32 cellular contexts compared by ENCODE assay signal in the genomic region with DNA sequence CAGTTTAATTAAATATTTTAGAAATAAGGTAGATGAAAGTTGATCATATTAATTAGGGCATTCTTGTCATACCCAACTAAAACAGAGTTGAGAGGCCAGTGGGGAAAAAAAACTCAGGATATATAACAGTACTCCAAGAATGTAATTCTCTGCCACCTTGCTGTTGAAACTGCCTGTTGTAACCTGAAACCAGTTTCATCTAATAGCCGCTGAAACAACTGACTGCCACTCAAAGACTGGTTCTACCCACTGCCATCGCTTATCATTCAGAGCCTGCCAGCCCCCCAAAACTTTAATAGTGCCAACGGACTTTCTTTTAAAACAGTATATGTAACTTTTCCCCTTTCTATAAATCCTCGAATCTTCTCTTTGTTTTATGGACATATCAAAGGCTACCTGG. TPM values are rescaled to one million over a fixed set of nuclear protein-coding genes. Genes with fewer than 3 reads are reported as not detected.
DNase-seq lines count a peak whose midpoint lies in the region; ATAC-seq and TF ChIP-seq lines count a peak whose summit lies in the region.
"Had no signal": no experiment of that assay in that cellular context is flagged by ENCODE, and none has a peak within 500 bp of the region (broad histone marks: within the 10 kb centered on the region; RNA-seq: fewer than 3 reads in every experiment).

No MANE protein-coding gene starts in this region.

- H2BK5ac ChIP-seq in mesendoderm (ENCODE audit: low read length), result no peak overlapping the region

- H2BK15ac ChIP-seq in mesendoderm (replicated peaks; ENCODE audit: low read depth), result no peak overlapping the region

- H3K27me3 Mint-ChIP-seq in WTC11 (ENCODE audit: low read depth), result no peaks in the 10 kb centered on the region
- no peaks in the 10 kb centered on the region for H3K27me3 Mint-ChIP-seq in activated naive CD4-positive, alpha-beta T cell treated with anti-CD3 and anti-CD28 coated beads for 36 hours (ENCODE audit: low read depth)
- H3K27me3 Mint-ChIP-seq: central memory CD8-positive, alpha-beta T cell had no signal

- no peak overlapping the region for H3K18ac ChIP-seq in mesendoderm (ENCODE audit: low read length)

- H3K9ac ChIP-seq in mesendoderm (ENCODE audit: low read length), result no peak overlapping the region
- H3K9ac ChIP-seq: BLaER1 treated with 17β-estradiol and CSF1 and Interleukin-3, amounts not matched to agents 10 nM and 100 nM; parathyroid adenoma had no signal

- no peaks in the 10 kb centered on the region for H3K79me1 ChIP-seq in mesendoderm (ENCODE audit: low read length)

- no peaks in the 10 kb centered on the region for H3K9me3 Mint-ChIP-seq in WTC11
- no peaks in the 10 kb centered on the region for H3K9me3 Mint-ChIP-seq in activated naive CD4-positive, alpha-beta T cell treated with anti-CD3 and anti-CD28 coated beads for 36 hours
- H3K9me3 Mint-ChIP-seq: central memory CD8-positive, alpha-beta T cell; T-helper 1 cell treated with Interleukin-12 subunit alpha and Interleukin-12 subunit beta and Interleukin-4 antibody, amounts not matched to agents 30 μg/mL and 1 μg/mL, for 36 hours had no signal

- no peak overlapping the region for H4K5ac ChIP-seq in mesendoderm (ENCODE audit: low read length)

- no peak overlapping the region for H3K4me3 Mint-ChIP-seq in WTC11
- no peak overlapping the region for H3K4me3 Mint-ChIP-seq in activated naive CD4-positive, alpha-beta T cell treated with anti-CD3 and anti-CD28 coated beads for 36 hours
- H3K4me3 Mint-ChIP-seq: activated T-cell treated with anti-CD3 and anti-CD28 coated beads, Interleukin-2, amount 50 U/mL, for 4 hours; central memory CD8-positive, alpha-beta T cell; immature natural killer cell; T-helper 1 cell treated with Interleukin-12 subunit alpha and Interleukin-12 subunit beta and Interleukin-4 antibody, amounts not matched to agents 30 μg/mL and 1 μg/mL, for 36 hours had no signal

- no peak overlapping the region for H3K4me2 ChIP-seq in mesendoderm (ENCODE audit: low read length)
- H3K4me2 ChIP-seq: BLaER1 treated with 17β-estradiol and CSF1 and Interleukin-3, amounts not matched to agents 10 nM and 100 nM; smooth muscle cell had no signal

- H3K27ac Mint-ChIP-seq in WTC11, result no peak overlapping the region
- no peak overlapping the region for H3K27ac Mint-ChIP-seq in activated naive CD4-positive, alpha-beta T cell treated with anti-CD3 and anti-CD28 coated beads for 36 hours
- H3K27ac Mint-ChIP-seq: immature natural killer cell; T-helper 1 cell treated with Interleukin-12 subunit alpha and Interleukin-12 subunit beta and Interleukin-4 antibody, amounts not matched to agents 30 μg/mL and 1 μg/mL, for 36 hours had no signal

- WGBS in mesendoderm (ENCODE audit: extremely low coverage, insufficient coverage, low lambda C conversion rate), result no CpG with 5 or more reads among the region's 4 CpGs

- POLR2A ChIA-PET in WTC11 (lab: Charles Lee), result no interaction called here

- H3K4me1 Mint-ChIP-seq in WTC11, result peaks cover 4% of the 10 kb centered on the region; the same call in 1 of the 2 replicates
- H3K4me1 Mint-ChIP-seq in activated naive CD4-positive, alpha-beta T cell treated with anti-CD3 and anti-CD28 coated beads for 36 hours (ENCODE audit: low read depth), result no peaks in the 10 kb centered on the region
- H3K4me1 Mint-ChIP-seq: central memory CD8-positive, alpha-beta T cell; immature natural killer cell had no signal

- no peak overlapping the region for H3K56ac ChIP-seq in mesendoderm (ENCODE audit: low read length)

- no peaks in the 10 kb centered on the region for H3K79me2 ChIP-seq in mesendoderm (ENCODE audit: control insufficient read depth, insufficient read depth, low read length)
- H3K79me2 ChIP-seq: parathyroid adenoma had no signal

- no peak overlapping the region for H3K27ac ChIP-seq in mesendoderm (ENCODE audit: low read depth, low read length)
- H3K27ac ChIP-seq: 22Rv1; adrenal gland; BLaER1 treated with 17β-estradiol and CSF1 and Interleukin-3, amounts not matched to agents 10 nM and 100 nM; parathyroid adenoma; SK-N-MC; testis had no signal

- H2BK120ac ChIP-seq in mesendoderm (ENCODE audit: low read depth, low read length), result no peak overlapping the region

- H4K8ac ChIP-seq in mesendoderm (ENCODE audit: low read depth, low read length), result no peak overlapping the region

- peak; percentile 78 for ATAC-seq in WTC11
- ATAC-seq in HG02571 (IDR thresholded peaks at IDR 0.05; ENCODE audit: unreplicated experiment), result no peak
- ATAC-seq: activated T-cell treated with anti-CD3 and anti-CD28 coated beads, Interleukin-2, amount 50 U/mL, for 4 hours; left colon; PC-3; stimulated activated naive CD8-positive, alpha-beta T cell treated with anti-CD3 and anti-CD28 coated beads, Interleukin-15, Interleukin-2, amounts not matched to agents 100 U/mL and 50 U/mL, for 24 hours had no signal

- H3K4me1 ChIP-seq in mesendoderm (ENCODE audit: control insufficient read depth, low read depth, low read length), result no peaks in the 10 kb centered on the region
- H3K4me1 ChIP-seq: adrenal gland; BLaER1 treated with 17β-estradiol and CSF1 and Interleukin-3, amounts not matched to agents 10 nM and 100 nM; parathyroid adenoma; testis had no signal

- no peak overlapping the region for H3K23ac ChIP-seq in mesendoderm (ENCODE audit: low read length)

- TF ChIP-seq CTCF in WTC11 (IDR thresholded peaks at IDR 0.05), result no peak

- CTCF ChIA-PET in WTC11 (lab: Charles Lee), result no interaction called here
- CTCF ChIA-PET in activated naive CD4-positive, alpha-beta T cell treated with anti-CD3 and anti-CD28 coated beads for 36 hours (lab: Charles Lee), result no interaction called here

- H3K27me3 ChIP-seq in mesendoderm (ENCODE audit: insufficient read depth, low read length, poor library complexity), result no peaks in the 10 kb centered on the region
- H3K27me3 ChIP-seq: adrenal gland; BLaER1 treated with 17β-estradiol and CSF1 and Interleukin-3, amounts not matched to agents 10 nM and 100 nM; testis had no signal

- H3K36me3 Mint-ChIP-seq in WTC11, result no peaks in the 10 kb centered on the region
- no peaks in the 10 kb centered on the region for H3K36me3 Mint-ChIP-seq in activated naive CD4-positive, alpha-beta T cell treated with anti-CD3 and anti-CD28 coated beads for 36 hours (ENCODE audit: low read depth)
- H3K36me3 Mint-ChIP-seq: immature natural killer cell had no signal

- H3K36me3 ChIP-seq in mesendoderm (ENCODE audit: control insufficient read depth, insufficient read depth, low read length), result no peaks in the 10 kb centered on the region
- H3K36me3 ChIP-seq: adrenal gland; BLaER1 treated with 17β-estradiol and CSF1 and Interleukin-3, amounts not matched to agents 10 nM and 100 nM had no signal

- no peak overlapping the region for H3K4ac ChIP-seq in mesendoderm (ENCODE audit: low read depth, low read length)

- H3K4me3 ChIP-seq in mesendoderm (ENCODE audit: low read length), result no peak overlapping the region
- H3K4me3 ChIP-seq: adrenal gland; BLaER1 treated with 17β-estradiol and CSF1 and Interleukin-3, amounts not matched to agents 10 nM and 100 nM; SK-N-MC; smooth muscle cell; testis had no signal

- no peak overlapping the region for H2AK5ac ChIP-seq in mesendoderm (ENCODE audit: low read length)

- intact Hi-C loops in activated naive CD4-positive, alpha-beta T cell treated with anti-CD3 and anti-CD28 coated beads for 36 hours (cut with micrococcal nuclease), result no loop called here

- peak; percentile 5 for DNase-seq in DMS 273 (lab: John Stamatoyannopoulos, UW; ENCODE audit: unreplicated experiment)
- DNase-seq in DMS 273 treated with DMSO at 0.1 percent for 48 hours (lab: John Stamatoyannopoulos, UW), result no peak
- peak; percentile 8 for DNase-seq in NCI-H2029 treated with DMSO at 0.1 percent for 48 hours (lab: John Stamatoyannopoulos, UW)
- no peak for DNase-seq in WTC11 (ENCODE audit: low spot score)
- peak; percentile 26 for DNase-seq in mesendoderm
- no peak for DNase-seq in stimulated activated CD4-positive, alpha-beta T cell treated with anti-CD3 and anti-CD28 coated beads, Interleukin-4, amount 100 ng/mL, for 4 hours
- DNase-seq in activated naive CD4-positive, alpha-beta T cell treated with anti-CD3 and anti-CD28 coated beads for 36 hours, result no peak
- DNase-seq: activated T-cell treated with anti-CD3 and anti-CD28 coated beads, Interleukin-2, amount 50 U/mL, for 4 hours; adrenal gland; dermis blood vessel endothelial cell; DMS79; foreskin melanocyte; GDM1; immature natural killer cell; IMR-90; left colon; NCI-H1048; NCI-H1930; NCI-H446 treated with DMSO at 0.1 percent for 48 hours; NK-92 treated with Interleukin-12 subunit alpha and Interleukin-12 subunit beta, amount 100 ng/mL, for 24 hours; PC-3; stimulated activated CD4-positive, alpha-beta T cell treated with anti-CD3 and anti-CD28 coated beads, Interleukin-1b, Interleukin-23, amount 100 ng/mL, for 48 hours; stimulated activated naive CD8-positive, alpha-beta T cell treated with anti-CD3 and anti-CD28 coated beads, Interleukin-15, Interleukin-2, amounts not matched to agents 100 U/mL and 50 U/mL, for 24 hours; testis had no signal

TF ChIP-seq in WTC11, 78 proteins besides CTCF, POLR2A, EP300 and RAD21 (continues in another document):
- TF ChIP-seq FOXJ3 (CRISPR knock-in tag; IDR thresholded peaks at IDR 0.05; ENCODE audit: borderline replicate concordance) (no peak), ELF4 (CRISPR knock-in tag; IDR thresholded peaks at IDR 0.05; ENCODE audit: low read depth) (no peak), NR1H2 (CRISPR knock-in tag; IDR thresholded peaks at IDR 0.05) (no peak), SOX15 (CRISPR knock-in tag; IDR thresholded peaks at IDR 0.05) (no peak), MXD4 (CRISPR knock-in tag; IDR thresholded peaks at IDR 0.05; ENCODE audit: borderline replicate concordance) (no peak), ZSCAN18 (CRISPR knock-in tag; IDR thresholded peaks at IDR 0.05) (no peak), ESRRA (CRISPR knock-in tag; IDR thresholded peaks at IDR 0.05; ENCODE audit: borderline replicate concordance) (no peak), CBFB (CRISPR knock-in tag; IDR thresholded peaks at IDR 0.05; ENCODE audit: low read depth) (no peak), HMGA2 (CRISPR knock-in tag; IDR thresholded peaks at IDR 0.05) (no peak)

RNA-seq across cellular contexts. Expression of gene FSIP2, which starts 37.7 kb away (rescaled TPM):
- 1.9 to 2.2 TPM (median 1.9 TPM) in 3 replicates for total RNA-seq in WTC11 (2021)
- polyA plus RNA-seq in mesendoderm (2013, experiment 1 of 2), result 0.52 TPM
- polyA plus RNA-seq in mesendoderm (2013, experiment 2 of 2), result 0.27 TPM
- total RNA-seq in activated naive CD4-positive, alpha-beta T cell treated with anti-CD3 and anti-CD28 coated beads for 36 hours, result under 1 TPM in 1 of 2 experiments, not detected in 1; 0.14 TPM
- polyA plus RNA-seq: immature natural killer cell had no signal

Comparison
In these comparisons a context has a peak if more than half of its experiments do, and no peak if none do; other contexts are left out.
1. DNase-seq: peak in DMS 273 (single experiment), NCI-H2029 treated with DMSO at 0.1 percent for 48 hours (single experiment) and mesendoderm (single experiment); none in DMS 273 treated with DMSO at 0.1 percent for 48 hours (single experiment), WTC11 (single experiment), stimulated activated CD4-positive, alpha-beta T cell treated with anti-CD3 and anti-CD28 coated beads, Interleukin-4, amount 100 ng/mL, for 4 hours (0 of 2) and activated naive CD4-positive, alpha-beta T cell treated with anti-CD3 and anti-CD28 coated beads for 36 hours (single experiment).